ENCODE assay signal across 14 cellular contexts in genomic region chr3:140756240-140757016, GRCh38.
DNase-seq lines count a peak whose midpoint lies in the region; ATAC-seq, FAIRE-seq and TF ChIP-seq lines count a peak whose summit lies in the region.
"Had no signal": no experiment of that assay in that cellular context is flagged by ENCODE, and none has a peak within 500 bp of the region (broad histone marks: within the 10 kb centered on the region; RNA-seq: fewer than 3 reads in every experiment).

No MANE protein-coding gene starts in this region.

- no peaks in the 10 kb centered on the region for H3F3A ChIP-seq in smooth muscle cell (ENCODE audit: low read depth)

- TF ChIP-seq POLR2A in H1 (IDR thresholded peaks at IDR 0.05; ENCODE audit: control extremely low read depth in 1 of 2, low read depth in 2 of 2, low read length in 2 of 2) = no peak

- H3K36me3 ChIP-seq in H1 (ENCODE audit: control insufficient read depth in 2 of 4, insufficient read depth in 4 of 4, low read length in 3 of 4) (no peaks in the 10 kb centered on the region), lower lobe of right lung (no peaks in the 10 kb centered on the region), WERI-Rb-1 (no peaks in the 10 kb centered on the region), smooth muscle cell (ENCODE audit: low read depth) (no peaks in the 10 kb centered on the region)
- H3K36me3 ChIP-seq: tibial nerve had no signal

- 0 out of 2 replicates have a peak overlapping the region, but pooled peaks have one; percentile 29 for H4K8ac ChIP-seq in H1 (ENCODE audit: extremely low read depth, insufficient read depth, low read length)

- no peaks in the 10 kb centered on the region for H3K4me1 ChIP-seq in H1 (replicated peaks in 1 of 4; ENCODE audit: control insufficient read depth in 3 of 4, insufficient read depth in 4 of 4, low read length in 3 of 4)
- no peaks in the 10 kb centered on the region for H3K4me1 ChIP-seq in lower lobe of right lung
- H3K4me1 ChIP-seq in smooth muscle cell (ENCODE audit: low read depth) = no peaks in the 10 kb centered on the region
- H3K4me1 ChIP-seq: parathyroid adenoma, tibial nerve had no signal

- H3K27ac ChIP-seq in H1 (ENCODE audit: low read depth, low read length) (no peak overlapping the region), lower lobe of right lung (no peak overlapping the region), WERI-Rb-1 (no peak overlapping the region), smooth muscle cell (ENCODE audit: low read depth) (no peak overlapping the region)
- H3K27ac ChIP-seq: parathyroid adenoma, tibial nerve had no signal

- no peak overlapping the region for H3K56ac ChIP-seq in H1 (replicated peaks; ENCODE audit: insufficient read length, low read depth, low read length)

- H3K27me3 ChIP-seq in H1 (replicated peaks in 1 of 4; ENCODE audit: control insufficient read depth in 3 of 4, extremely low read depth in 1 of 4, insufficient read depth in 3 of 4, low read length in 3 of 4) (no peaks in the 10 kb centered on the region), lower lobe of right lung (ENCODE audit: low read depth) (no peaks in the 10 kb centered on the region), WERI-Rb-1 (ENCODE audit: insufficient read depth, low read depth, severe bottlenecking) (no peaks in the 10 kb centered on the region), smooth muscle cell (ENCODE audit: low read depth) (peaks cover 55% of the 10 kb centered on the region)
- H3K27me3 ChIP-seq: tibial nerve had no signal

- no peaks in the 10 kb centered on the region for H3K9me3 ChIP-seq in H1 (ENCODE audit: insufficient read depth in 2 of 2, low read depth in 1 of 2, low read length in 1 of 2)
- no peaks in the 10 kb centered on the region for H3K9me3 ChIP-seq in lower lobe of right lung
- no peaks in the 10 kb centered on the region for H3K9me3 ChIP-seq in WERI-Rb-1 (ENCODE audit: severe bottlenecking)
- no peaks in the 10 kb centered on the region for H3K9me3 ChIP-seq in smooth muscle cell (replicated peaks; ENCODE audit: low read depth)
- H3K9me3 ChIP-seq: tibial nerve had no signal

- DNase-seq in H1 (ENCODE audit: low read depth in 1 of 2, low spot score in 2 of 2) (no peak), lower lobe of right lung (no peak), WERI-Rb-1 (no peak), smooth muscle cell (lab: John Stamatoyannopoulos, UW; ENCODE audit: unreplicated experiment) (no peak), DMS153 treated with DMSO at 0.1 percent for 48 hours (lab: John Stamatoyannopoulos, UW; ENCODE audit: unreplicated experiment) (no peak)
- DNase-seq: activated CD8-positive, alpha-beta memory T cell treated with anti-CD3 and anti-CD28 coated beads, Interleukin-2, amount 50 U/mL, for 4 hours; central memory CD4-positive, alpha-beta T cell; left cardiac atrium; NCI-H526 treated with DMSO at 0.1 percent for 48 hours had no signal

- H3K23me2 ChIP-seq in H1 (ENCODE audit: low read depth, low read length) = no peaks in the 10 kb centered on the region

- no peak for TF ChIP-seq EP300 in H1 (IDR thresholded peaks at IDR 0.05; ENCODE audit: borderline replicate concordance in 1 of 2, low read depth in 2 of 2, low read length in 2 of 2)

- H2BK12ac ChIP-seq in H1 (ENCODE audit: low read depth, low read length) = no peak overlapping the region

- H3K79me2 ChIP-seq in H1 (ENCODE audit: control insufficient read depth in 1 of 2, insufficient read depth in 2 of 2, low read length in 2 of 2) = no peaks in the 10 kb centered on the region
- H3K79me2 ChIP-seq in smooth muscle cell (ENCODE audit: low read depth) = no peaks in the 10 kb centered on the region
- H3K79me2 ChIP-seq: parathyroid adenoma had no signal

- no peak overlapping the region for H2AFZ ChIP-seq in H1 (ENCODE audit: low read length)
- no peak overlapping the region for H2AFZ ChIP-seq in smooth muscle cell (ENCODE audit: low read depth)
- H2AFZ ChIP-seq: parathyroid adenoma had no signal

- 0% methylated on average over 1 of the region's 1 CpG; no CpG with 5 or more reads in 1 of the 2 experiments for WGBS in H1 (ENCODE audit: extremely low coverage in 1 of 2, insufficient coverage in 1 of 2, insufficient read length in 1 of 2, insufficient replicate concordance in 2 of 2, low coverage in 1 of 2, low lambda C conversion rate in 2 of 2, missing lambda C conversion rate in 1 of 2), 2 experiments
- WGBS in smooth muscle cell (ENCODE audit: low lambda C conversion rate) = 41% methylated on average over 1 of the region's 1 CpG

- no peak for TF ChIP-seq CTCF in H1 (IDR thresholded peaks at IDR 0.05; ENCODE audit: control extremely low read depth in 1 of 3, insufficient read depth in 1 of 3, low read depth in 1 of 3, low read length in 3 of 3)
- TF ChIP-seq CTCF in lower lobe of right lung (IDR thresholded peaks at IDR 0.05) = no peak
- no peak for TF ChIP-seq CTCF in WERI-Rb-1 (IDR thresholded peaks at IDR 0.05; ENCODE audit: low read depth, low read length)
- TF ChIP-seq CTCF in smooth muscle cell (IDR thresholded peaks at IDR 0.05; ENCODE audit: borderline replicate concordance, insufficient read depth, poor library complexity, severe bottlenecking) = no peak

- H4K5ac ChIP-seq in H1 (ENCODE audit: insufficient read length, low read depth, low read length) = no peak overlapping the region

- CTCF ChIA-PET in H1 (lab: Charles Lee; ENCODE audit: partially characterized antibody) = interaction anchor here (0.6 kb wide), 1 partner anchor 180 kb away, joined by 3 read pairs; no protein-coding TSS in a partner anchor

- no peak overlapping the region for H2BK15ac ChIP-seq in H1 (ENCODE audit: low read length)

- H3K23ac ChIP-seq in H1 (ENCODE audit: insufficient read length) = no peak overlapping the region

- no peak for FAIRE-seq in H1 (lab: Jason Lieb, UNC)

- no peak overlapping the region for H4K91ac ChIP-seq in H1 (replicated peaks; ENCODE audit: insufficient read length, low read length)

- H4K20me1 ChIP-seq in H1 (replicated peaks in 1 of 2; ENCODE audit: control insufficient read depth in 1 of 2, insufficient read depth in 2 of 2, low read length in 2 of 2) = no peaks in the 10 kb centered on the region
- no peaks in the 10 kb centered on the region for H4K20me1 ChIP-seq in smooth muscle cell (ENCODE audit: low read depth)

- no peak overlapping the region for H2BK20ac ChIP-seq in H1 (ENCODE audit: low read length)

- no peak overlapping the region for H3K14ac ChIP-seq in H1 (ENCODE audit: insufficient read length)

- POLR2A ChIA-PET in H1 (lab: Charles Lee; ENCODE audit: partially characterized antibody) = no interaction called here

- H2BK5ac ChIP-seq in H1 (ENCODE audit: low read depth, low read length) = no peak overlapping the region

- H2AK5ac ChIP-seq in H1 (ENCODE audit: low read depth, low read length) = no peak overlapping the region

- intact Hi-C loops in lower lobe of right lung (cut with DNase I) = no loop called here

- no peak overlapping the region for H3K4me2 ChIP-seq in H1 (ENCODE audit: insufficient read depth in 1 of 2, low read depth in 2 of 2, low read length in 2 of 2)
- no peak overlapping the region for H3K4me2 ChIP-seq in smooth muscle cell

- no peak overlapping the region for H2BK120ac ChIP-seq in H1 (replicated peaks; ENCODE audit: low read depth, low read length)

- ATAC-seq in GM19043 (IDR thresholded peaks at IDR 0.05; ENCODE audit: low read depth, unreplicated experiment) (peak; percentile 60), GM21619 (IDR thresholded peaks at IDR 0.05; ENCODE audit: unreplicated experiment) (peak; percentile 50), HG03139 (IDR thresholded peaks at IDR 0.05; ENCODE audit: unreplicated experiment) (peak; percentile 54), lower lobe of right lung (no peak)
- ATAC-seq: left cardiac atrium had no signal

- no peak for TF ChIP-seq RAD21 in H1 (IDR thresholded peaks at IDR 0.05 in 1 of 2, conservative IDR thresholded peaks at IDR 0.05 in 1 of 2; ENCODE audit: low read depth in 2 of 2, low read length in 2 of 2)

- H3K79me1 ChIP-seq in H1 (ENCODE audit: low read depth, low read length) = no peaks in the 10 kb centered on the region

- H3K4me3 ChIP-seq in H1 (ENCODE audit: extremely low read depth in 1 of 4, insufficient read depth in 2 of 4, low read depth in 3 of 4, low read length in 4 of 4) (no peak overlapping the region), lower lobe of right lung (no peak overlapping the region), WERI-Rb-1 (ENCODE audit: low read depth, low read length) (no peak overlapping the region), smooth muscle cell (no peak overlapping the region)
- H3K4me3 ChIP-seq: tibial nerve had no signal

- H3K18ac ChIP-seq in H1 (ENCODE audit: extremely low read depth, low read length) = no peak overlapping the region

- no peak overlapping the region for H3K9ac ChIP-seq in H1 (replicated peaks in 1 of 4; ENCODE audit: extremely low read depth in 1 of 4, low read depth in 3 of 4, low read length in 3 of 4)
- H3K9ac ChIP-seq in smooth muscle cell (ENCODE audit: low read depth) = no peak overlapping the region
- H3K9ac ChIP-seq: parathyroid adenoma had no signal

- no peak overlapping the region for H3K4ac ChIP-seq in H1 (replicated peaks; ENCODE audit: insufficient read length, low read depth, low read length)

TF ChIP-seq in H1, 55 proteins besides CTCF, POLR2A, EP300 and RAD21 (continues in another document):
- TF ChIP-seq BACH1 (IDR thresholded peaks at IDR 0.05; ENCODE audit: low read length) = no peak

Comparison
In these comparisons a context has a peak if more than half of its experiments do, and no peak if none do; other contexts are left out.
1. ATAC-seq: peak in GM19043 (single experiment), GM21619 (single experiment) and HG03139 (single experiment); none in lower lobe of right lung (0 of 2).